Comparison of ENCODE assay signal across 1 cellular context in genomic region chr19:2788237-2788636, GRCh38.
TF ChIP-seq lines count a peak whose summit lies in the region.

No MANE protein-coding gene starts in this region.

TF ChIP-seq in GM23338, 12 proteins besides CTCF, POLR2A, EP300 and RAD21 (continued from another document):
- TF ChIP-seq REST (IDR thresholded peaks at IDR 0.05; ENCODE audit: unreplicated experiment) = no peak
- TF ChIP-seq ZNF331 (CRISPR knock-in tag; IDR thresholded peaks at IDR 0.05; ENCODE audit: low read depth) = no peak
- TF ChIP-seq STAT1 (IDR thresholded peaks at IDR 0.05; ENCODE audit: unreplicated experiment) = no peak
- TF ChIP-seq, protein P1, sequence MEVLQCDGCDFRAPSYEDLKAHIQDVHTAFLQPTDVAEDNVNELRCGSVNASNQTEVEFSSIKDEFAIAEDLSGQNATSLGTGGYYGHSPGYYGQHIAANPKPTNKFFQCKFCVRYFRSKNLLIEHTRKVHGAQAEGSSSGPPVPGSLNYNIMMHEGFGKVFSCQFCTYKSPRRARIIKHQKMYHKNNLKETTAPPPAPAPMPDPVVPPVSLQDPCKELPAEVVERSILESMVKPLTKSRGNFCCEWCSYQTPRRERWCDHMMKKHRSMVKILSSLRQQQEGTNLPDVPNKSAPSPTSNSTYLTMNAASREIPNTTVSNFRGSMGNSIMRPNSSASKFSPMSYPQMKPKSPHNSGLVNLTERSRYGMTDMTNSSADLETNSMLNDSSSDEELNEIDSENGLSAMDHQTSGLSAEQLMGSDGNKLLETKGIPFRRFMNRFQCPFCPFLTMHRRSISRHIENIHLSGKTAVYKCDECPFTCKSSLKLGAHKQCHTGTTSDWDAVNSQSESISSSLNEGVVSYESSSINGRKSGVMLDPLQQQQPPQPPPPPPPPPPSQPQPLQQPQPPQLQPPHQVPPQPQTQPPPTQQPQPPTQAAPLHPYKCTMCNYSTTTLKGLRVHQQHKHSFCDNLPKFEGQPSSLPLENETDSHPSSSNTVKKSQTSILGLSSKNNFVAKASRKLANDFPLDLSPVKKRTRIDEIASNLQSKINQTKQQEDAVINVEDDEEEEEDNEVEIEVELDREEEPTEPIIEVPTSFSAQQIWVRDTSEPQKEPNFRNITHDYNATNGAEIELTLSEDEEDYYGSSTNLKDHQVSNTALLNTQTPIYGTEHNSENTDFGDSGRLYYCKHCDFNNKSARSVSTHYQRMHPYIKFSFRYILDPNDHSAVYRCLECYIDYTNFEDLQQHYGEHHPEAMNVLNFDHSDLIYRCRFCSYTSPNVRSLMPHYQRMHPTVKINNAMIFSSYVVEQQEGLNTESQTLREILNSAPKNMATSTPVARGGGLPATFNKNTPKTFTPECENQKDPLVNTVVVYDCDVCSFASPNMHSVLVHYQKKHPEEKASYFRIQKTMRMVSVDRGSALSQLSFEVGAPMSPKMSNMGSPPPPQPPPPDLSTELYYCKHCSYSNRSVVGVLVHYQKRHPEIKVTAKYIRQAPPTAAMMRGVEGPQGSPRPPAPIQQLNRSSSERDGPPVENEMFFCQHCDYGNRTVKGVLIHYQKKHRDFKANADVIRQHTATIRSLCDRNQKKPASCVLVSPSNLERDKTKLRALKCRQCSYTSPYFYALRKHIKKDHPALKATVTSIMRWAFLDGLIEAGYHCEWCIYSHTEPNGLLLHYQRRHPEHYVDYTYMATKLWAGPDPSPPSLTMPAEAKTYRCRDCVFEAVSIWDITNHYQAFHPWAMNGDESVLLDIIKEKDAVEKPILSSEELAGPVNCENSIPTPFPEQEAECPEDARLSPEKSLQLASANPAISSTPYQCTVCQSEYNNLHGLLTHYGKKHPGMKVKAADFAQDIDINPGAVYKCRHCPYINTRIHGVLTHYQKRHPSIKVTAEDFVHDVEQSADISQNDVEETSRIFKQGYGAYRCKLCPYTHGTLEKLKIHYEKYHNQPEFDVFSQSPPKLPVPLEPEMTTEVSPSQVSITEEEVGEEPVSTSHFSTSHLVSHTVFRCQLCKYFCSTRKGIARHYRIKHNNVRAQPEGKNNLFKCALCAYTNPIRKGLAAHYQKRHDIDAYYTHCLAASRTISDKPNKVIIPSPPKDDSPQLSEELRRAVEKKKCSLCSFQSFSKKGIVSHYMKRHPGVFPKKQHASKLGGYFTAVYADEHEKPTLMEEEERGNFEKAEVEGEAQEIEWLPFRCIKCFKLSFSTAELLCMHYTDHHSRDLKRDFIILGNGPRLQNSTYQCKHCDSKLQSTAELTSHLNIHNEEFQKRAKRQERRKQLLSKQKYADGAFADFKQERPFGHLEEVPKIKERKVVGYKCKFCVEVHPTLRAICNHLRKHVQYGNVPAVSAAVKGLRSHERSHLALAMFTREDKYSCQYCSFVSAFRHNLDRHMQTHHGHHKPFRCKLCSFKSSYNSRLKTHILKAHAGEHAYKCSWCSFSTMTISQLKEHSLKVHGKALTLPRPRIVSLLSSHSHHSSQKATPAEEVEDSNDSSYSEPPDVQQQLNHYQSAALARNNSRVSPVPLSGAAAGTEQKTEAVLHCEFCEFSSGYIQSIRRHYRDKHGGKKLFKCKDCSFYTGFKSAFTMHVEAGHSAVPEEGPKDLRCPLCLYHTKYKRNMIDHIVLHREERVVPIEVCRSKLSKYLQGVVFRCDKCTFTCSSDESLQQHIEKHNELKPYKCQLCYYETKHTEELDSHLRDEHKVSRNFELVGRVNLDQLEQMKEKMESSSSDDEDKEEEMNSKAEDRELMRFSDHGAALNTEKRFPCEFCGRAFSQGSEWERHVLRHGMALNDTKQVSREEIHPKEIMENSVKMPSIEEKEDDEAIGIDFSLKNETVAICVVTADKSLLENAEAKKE (CRISPR knock-in tag; IDR thresholded peaks at IDR 0.05) = no peak
- TF ChIP-seq POLR2AphosphoS5 (IDR thresholded peaks at IDR 0.05; ENCODE audit: low read depth) = no peak
TF ChIP-seq in GM23338: peak in this region for 0.
